In genomic region chr11:65112551-65113360, GRCh38 we compare ENCODE assay signal across 7 cellular contexts. TPM values are rescaled to one million over a fixed set of nuclear protein-coding genes. Genes with fewer than 3 reads are reported as not detected.
DNase-seq lines count a peak whose midpoint lies in the region; ATAC-seq and TF ChIP-seq lines count a peak whose summit lies in the region.

No MANE protein-coding gene starts in this region.

- H3K9me3 Mint-ChIP-seq in activated naive CD8-positive, alpha-beta T cell treated with anti-CD3 and anti-CD28 coated beads, Interleukin-2, amount 50 U/mL, for 24 hours: no peaks in the 10 kb centered on the region

- TF ChIP-seq EP300 in sigmoid colon (IDR thresholded peaks at IDR 0.05): no peak

- no peak for TF ChIP-seq POLR2A in sigmoid colon (IDR thresholded peaks at IDR 0.05)

- H3K4me1 Mint-ChIP-seq in activated naive CD8-positive, alpha-beta T cell treated with anti-CD3 and anti-CD28 coated beads, Interleukin-2, amount 50 U/mL, for 24 hours: peaks cover 53% of the 10 kb centered on the region

- peak; percentile 41 for ATAC-seq in HG03460 (IDR thresholded peaks at IDR 0.05; ENCODE audit: unreplicated experiment)
- ATAC-seq in activated naive CD8-positive, alpha-beta T cell treated with anti-CD3 and anti-CD28 coated beads, Interleukin-2, amount 50 U/mL, for 24 hours: peak; percentile 36

- H4K20me1 ChIP-seq in hepatocyte (ENCODE audit: insufficient read depth, poor library complexity, severe bottlenecking): no peaks in the 10 kb centered on the region

- H3K27ac ChIP-seq in hepatocyte: peak overlapping the region; percentile 80
- H3K27ac ChIP-seq in sigmoid colon: peak overlapping the region; percentile 81 to 85 (median 82)

- TF ChIP-seq CTCF in GM12864 (IDR thresholded peaks at IDR 0.05; ENCODE audit: low read depth, low read length, missing control alignments) (peak; percentile 87), hepatocyte (IDR thresholded peaks at IDR 0.05; ENCODE audit: poor library complexity) (peak; percentile 70), sigmoid colon (IDR thresholded peaks at IDR 0.05) (peak; percentile 62 to 92 (median 80))

- no peaks in the 10 kb centered on the region for H3K9me2 ChIP-seq in hepatocyte (replicated peaks; ENCODE audit: insufficient read depth)

- H3K4me2 ChIP-seq in hepatocyte: peak overlapping the region; percentile 99

- H3K27me3 ChIP-seq in hepatocyte (no peaks in the 10 kb centered on the region), sigmoid colon (no peaks in the 10 kb centered on the region)

- no peaks in the 10 kb centered on the region for H3K9me3 ChIP-seq in hepatocyte (ENCODE audit: low read depth)
- no peaks in the 10 kb centered on the region for H3K9me3 ChIP-seq in sigmoid colon

- peak overlapping the region; percentile 67 for H3K27ac Mint-ChIP-seq in activated naive CD8-positive, alpha-beta T cell treated with anti-CD3 and anti-CD28 coated beads, Interleukin-2, amount 50 U/mL, for 24 hours

- H3K4me1 ChIP-seq in hepatocyte (ENCODE audit: insufficient read depth) (peaks cover 27% of the 10 kb centered on the region), sigmoid colon (peaks cover 0 to 60% (median 50%) of the 10 kb centered on the region in 4 donors)

- H3K36me3 ChIP-seq in hepatocyte (replicated peaks; ENCODE audit: insufficient read depth, low read depth) (no peaks in the 10 kb centered on the region), sigmoid colon (peaks cover 8 to 32% (median 16%) of the 10 kb centered on the region in 4 donors)

- peaks cover 41% of the 10 kb centered on the region for H3K79me2 ChIP-seq in hepatocyte

- peak overlapping the region; percentile 76 for H3K4me3 ChIP-seq in GM12864 (ENCODE audit: low read depth, low read length)
- H3K4me3 ChIP-seq in hepatocyte: peak overlapping the region; percentile 75
- H3K4me3 ChIP-seq in sigmoid colon: peak overlapping the region; percentile 35 to 58 (median 49)

- intact Hi-C loops in sigmoid colon (cut with DNase I): loop anchor here (10.0 kb wide), 2 partner anchors 268 to 502 kb away; partner anchors contain the start of genes CDC42BPG, MAP3K11 and PCNX3

- no peaks in the 10 kb centered on the region for H3K27me3 Mint-ChIP-seq in activated naive CD8-positive, alpha-beta T cell treated with anti-CD3 and anti-CD28 coated beads, Interleukin-2, amount 50 U/mL, for 24 hours

- peak overlapping the region; percentile 79 for H3K4me3 Mint-ChIP-seq in activated naive CD8-positive, alpha-beta T cell treated with anti-CD3 and anti-CD28 coated beads, Interleukin-2, amount 50 U/mL, for 24 hours

- peak overlapping the region; percentile 43 for H2AFZ ChIP-seq in hepatocyte

- WGBS in hepatocyte (ENCODE audit: low lambda C conversion rate, missing lambda C conversion rate): 3% methylated on average over 50 of the region's 57 CpGs
- WGBS in sigmoid colon, 2 donors: 1% methylated on average over 57 of the region's 57 CpGs

- peaks cover 15% of the 10 kb centered on the region for H3K36me3 Mint-ChIP-seq in activated naive CD8-positive, alpha-beta T cell treated with anti-CD3 and anti-CD28 coated beads, Interleukin-2, amount 50 U/mL, for 24 hours (ENCODE audit: low read depth)

- DNase-seq in GM12864 (ENCODE audit: low read depth): no peak
- peak; percentile 68 for DNase-seq in SK-N-DZ (ENCODE audit: low spot score)
- peak; percentile 82 for DNase-seq in activated naive CD8-positive, alpha-beta T cell treated with anti-CD3 and anti-CD28 coated beads, Interleukin-2, amount 50 U/mL, for 24 hours
- DNase-seq in hepatocyte (ENCODE audit: low spot score): peak; percentile 84
- DNase-seq in sigmoid colon: peak; percentile 83
- no peak for DNase-seq in NK-92 (lab: John Stamatoyannopoulos, UW; ENCODE audit: unreplicated experiment)

RNA-seq across cellular contexts. Expression of gene TM7SF2, which starts 1.1 kb away (rescaled TPM):
- polyA plus RNA-seq in SK-N-DZ (2014; cell fraction: cytosol; rRNA removed): 34.3 and 35.1 TPM in 2 replicates
- polyA plus RNA-seq in SK-N-DZ (2014; cell fraction: nucleus; rRNA removed): 130 and 162 TPM in 2 replicates
- total RNA-seq in hepatocyte (124 and 133 TPM in 2 replicates), sigmoid colon (10 to 100 TPM; 15.6 to 20.3 (median 17.5) TPM)
- polyA plus RNA-seq in hepatocyte (194 and 209 TPM in 2 replicates), sigmoid colon (10 to 100 TPM in 2 of 3 donors, 1 to 10 TPM in 1; 3.6 to 43.2 (median 10.2) TPM)

RNA-seq across cellular contexts. Expression of gene ZNHIT2, which starts 4.7 kb away (rescaled TPM):
- 10.6 and 11.0 TPM in 2 replicates for polyA plus RNA-seq in SK-N-DZ (2014; cell fraction: cytosol; rRNA removed)
- polyA plus RNA-seq in SK-N-DZ (2014; cell fraction: nucleus; rRNA removed): 8.1 and 8.6 TPM in 2 replicates
- 8.3 and 13.5 TPM in 2 replicates for total RNA-seq in hepatocyte
- 22.1 and 23.7 TPM in 2 replicates for polyA plus RNA-seq in hepatocyte
- total RNA-seq in sigmoid colon: 10 to 100 TPM; 13.6 to 16.3 (median 15.0) TPM
- 10 to 100 TPM in 1 of 3 donors, 1 to 10 TPM in 2; 8.3 to 12.7 (median 9.6) TPM for polyA plus RNA-seq in sigmoid colon

RNA-seq across cellular contexts. Expression of gene FAU, which starts 9.2 kb away (rescaled TPM):
- 666 and 692 TPM in 2 replicates for polyA plus RNA-seq in SK-N-DZ (2014; cell fraction: cytosol; rRNA removed)
- 399 and 571 TPM in 2 replicates for polyA plus RNA-seq in SK-N-DZ (2014; cell fraction: nucleus; rRNA removed)
- total RNA-seq in hepatocyte (211 and 264 TPM in 2 replicates), sigmoid colon (1,000 to 10,000 TPM; 1,235 to 1,561 (median 1,347) TPM)
- polyA plus RNA-seq in hepatocyte (434 and 462 TPM in 2 replicates), sigmoid colon (1,000 to 10,000 TPM in 2 of 3 donors, 100 to 1,000 TPM in 1; 811 to 1,178 (median 1,151) TPM)

RNA-seq across cellular contexts. Expression of gene MRPL49, which starts 9.4 kb away (rescaled TPM):
- 114 and 117 TPM in 2 replicates for polyA plus RNA-seq in SK-N-DZ (2014; cell fraction: cytosol; rRNA removed)
- polyA plus RNA-seq in SK-N-DZ (2014; cell fraction: nucleus; rRNA removed): 41.2 and 44.6 TPM in 2 replicates
- total RNA-seq in hepatocyte (57.6 and 71.0 TPM in 2 replicates), sigmoid colon (100 to 1,000 TPM in 1 of 4 donors, 10 to 100 TPM in 3; 41.5 to 104 (median 72.4) TPM)
- polyA plus RNA-seq in hepatocyte (46.2 and 46.8 TPM in 2 replicates), sigmoid colon (10 to 100 TPM; 63.7 to 76.3 (median 69.8) TPM)

RNA-seq across cellular contexts. Expression of gene VPS51, which starts 16.7 kb away (rescaled TPM):
- 159 and 188 TPM in 2 replicates for polyA plus RNA-seq in SK-N-DZ (2014; cell fraction: cytosol; rRNA removed)
- 294 and 409 TPM in 2 replicates for polyA plus RNA-seq in SK-N-DZ (2014; cell fraction: nucleus; rRNA removed)
- total RNA-seq in hepatocyte: 201 and 242 TPM in 2 replicates
- 63.5 and 80.0 TPM in 2 replicates for polyA plus RNA-seq in hepatocyte
- 100 to 1,000 TPM; 211 to 752 (median 281) TPM for total RNA-seq in sigmoid colon
- polyA plus RNA-seq in sigmoid colon: 100 to 1,000 TPM in 2 of 3 donors, 10 to 100 TPM in 1; 86.2 to 180 (median 108) TPM

Comparison
In these comparisons a context has a peak if more than half of its experiments do, and no peak if none do; other contexts are left out.
1. DNase-seq: peak in SK-N-DZ (single experiment), activated naive CD8-positive, alpha-beta T cell treated with anti-CD3 and anti-CD28 coated beads, Interleukin-2, amount 50 U/mL, for 24 hours (single experiment), hepatocyte (single experiment) and sigmoid colon (single experiment); none in GM12864 (single experiment) and NK-92 (single experiment).
2. Peak in every context shown above with its lines, with median percentiles within 50 percentile points of each other: H3K4me3 ChIP-seq and CTCF ChIP-seq.